9 cellular contexts compared by ENCODE assay signal in genomic region chr5:54469655-54470054, GRCh38. TPM values are rescaled to one million over a fixed set of nuclear protein-coding genes. Genes with fewer than 3 reads are reported as not detected.
A peak's percentile ranks its signal among the peaks of the same experiment; 100 is the strongest.
DNase-seq lines count a peak whose midpoint lies in the region; ATAC-seq, FAIRE-seq and TF ChIP-seq lines count a peak whose summit lies in the region.
"Had no signal": no experiment of that assay in that cellular context is flagged by ENCODE, and none has a peak within 500 bp of the region (broad histone marks: within the 10 kb centered on the region; RNA-seq: fewer than 3 reads in every experiment).

No MANE protein-coding gene starts in this region.

- peaks cover 11% of the 10 kb centered on the region; the same call in 2 of the 3 replicates for H3K9me3 ChIP-seq in A549
- no peaks in the 10 kb centered on the region for H3K9me3 ChIP-seq in H1 (ENCODE audit: insufficient read depth in 2 of 2, low read depth in 1 of 2, low read length in 1 of 2)
- no peaks in the 10 kb centered on the region for H3K9me3 ChIP-seq in tibial artery

- no peak overlapping the region for H2BK12ac ChIP-seq in H1 (ENCODE audit: low read depth, low read length)

- H2BK120ac ChIP-seq in H1 (replicated peaks; ENCODE audit: low read depth, low read length), result no peak overlapping the region

- CTCF ChIA-PET in A549 (lab: Yijun Ruan, JAX), result interaction anchor here (2.3 kb wide), 1 partner anchor 20 kb away, joined by 12 read pairs; no protein-coding TSS in a partner anchor
- CTCF ChIA-PET in H1 (lab: Charles Lee; ENCODE audit: partially characterized antibody), result interaction anchor here (1.3 to 3.3 kb wide), 2 partner anchors 19 to 26 kb away, joined by 3 to 18 read pairs; no protein-coding TSS in a partner anchor

- ATAC-seq in A549, result no peak
- ATAC-seq in GM19324 (IDR thresholded peaks at IDR 0.05; ENCODE audit: low FRiP score, unreplicated experiment), result peak; percentile 88
- ATAC-seq in HG03342 (IDR thresholded peaks at IDR 0.05; ENCODE audit: unreplicated experiment), result peak; percentile 79

- no peak for TF ChIP-seq CTCF in A549 (IDR thresholded peaks at IDR 0.05)
- no peak for TF ChIP-seq CTCF in H1 (IDR thresholded peaks at IDR 0.05; ENCODE audit: control extremely low read depth in 1 of 3, insufficient read depth in 1 of 3, low read depth in 1 of 3, low read length in 3 of 3)
- TF ChIP-seq CTCF in tibial artery (IDR thresholded peaks at IDR 0.05), result no peak

- H3K27ac ChIP-seq in A549, result no peak overlapping the region
- no peak overlapping the region for H3K27ac ChIP-seq in H1 (ENCODE audit: low read depth, low read length)
- peak overlapping the region; percentile 56 to 67 for H3K27ac ChIP-seq in tibial artery

- H3K4me2 ChIP-seq in A549, result peak overlapping the region; percentile 49
- H3K4me2 ChIP-seq in H1 (ENCODE audit: insufficient read depth in 1 of 2, low read depth in 2 of 2, low read length in 2 of 2), result no peak overlapping the region

- H3K4ac ChIP-seq in H1 (replicated peaks; ENCODE audit: insufficient read length, low read depth, low read length), result no peak overlapping the region

- H4K91ac ChIP-seq in H1 (replicated peaks; ENCODE audit: insufficient read length, low read length), result no peak overlapping the region

- H3K18ac ChIP-seq in H1 (ENCODE audit: extremely low read depth, low read length), result no peak overlapping the region

- peaks cover 7% of the 10 kb centered on the region; the same call in 2 of the 3 replicates for H3K4me1 ChIP-seq in A549
- no peaks in the 10 kb centered on the region for H3K4me1 ChIP-seq in H1 (replicated peaks in 1 of 4; ENCODE audit: control insufficient read depth in 3 of 4, insufficient read depth in 4 of 4, low read length in 3 of 4)
- peaks cover 0 to 18% (median 12%) of the 10 kb centered on the region in 4 donors for H3K4me1 ChIP-seq in tibial artery

- no peaks in the 10 kb centered on the region for H3K79me2 ChIP-seq in H1 (ENCODE audit: control insufficient read depth in 1 of 2, insufficient read depth in 2 of 2, low read length in 2 of 2)

- no peaks in the 10 kb centered on the region for H3K79me1 ChIP-seq in H1 (ENCODE audit: low read depth, low read length)

- DNase-seq in A549 (ENCODE audit: low read depth in 1 of 2, low spot score in 1 of 2) (no peak), H1 (ENCODE audit: low read depth in 1 of 2, low spot score in 2 of 2) (no peak), tibial artery (no peak), NCI-H345 treated with DMSO at 0.1 percent for 48 hours (lab: John Stamatoyannopoulos, UW; ENCODE audit: unreplicated experiment) (no peak), NCI-H774 (lab: John Stamatoyannopoulos, UW) (no peak), urothelium cell line (ENCODE audit: low spot score) (no peak)

- no peak for TF ChIP-seq POLR2A in A549 (IDR thresholded peaks at IDR 0.05; ENCODE audit: low read length)
- TF ChIP-seq POLR2A in H1 (IDR thresholded peaks at IDR 0.05; ENCODE audit: control extremely low read depth in 1 of 2, low read depth in 2 of 2, low read length in 2 of 2), result no peak

- H3K23me2 ChIP-seq in H1 (ENCODE audit: low read depth, low read length), result no peaks in the 10 kb centered on the region

- H4K20me1 ChIP-seq in H1 (replicated peaks in 1 of 2; ENCODE audit: control insufficient read depth in 1 of 2, insufficient read depth in 2 of 2, low read length in 2 of 2), result no peaks in the 10 kb centered on the region

- TF ChIP-seq RAD21 in A549 (conservative IDR thresholded peaks at IDR 0.05 in 1 of 2, IDR thresholded peaks at IDR 0.05 in 1 of 2), result no peak
- no peak for TF ChIP-seq RAD21 in H1 (IDR thresholded peaks at IDR 0.05 in 1 of 2, conservative IDR thresholded peaks at IDR 0.05 in 1 of 2; ENCODE audit: low read depth in 2 of 2, low read length in 2 of 2)

- WGBS in A549 (ENCODE audit: missing lambda C conversion rate), result 19% methylated on average over 3 of the region's 3 CpGs
- WGBS in H1 (ENCODE audit: extremely low coverage in 1 of 2, insufficient coverage in 1 of 2, insufficient read length in 1 of 2, insufficient replicate concordance in 2 of 2, low coverage in 1 of 2, low lambda C conversion rate in 2 of 2, missing lambda C conversion rate in 1 of 2), 2 experiments, result 88% methylated on average over 3 of the region's 3 CpGs; no CpG with 5 or more reads in 1 of the 2 experiments

- H2BK5ac ChIP-seq in H1 (ENCODE audit: low read depth, low read length), result no peak overlapping the region

- H2AK5ac ChIP-seq in H1 (ENCODE audit: low read depth, low read length), result no peak overlapping the region

- no peak overlapping the region for H3K9ac ChIP-seq in H1 (replicated peaks in 1 of 4; ENCODE audit: extremely low read depth in 1 of 4, low read depth in 3 of 4, low read length in 3 of 4)

- FAIRE-seq in A549 (lab: Jason Lieb, UNC) (no peak), H1 (lab: Jason Lieb, UNC) (no peak), urothelium cell line (lab: Jason Lieb, UNC) (no peak)

- H4K8ac ChIP-seq in H1 (ENCODE audit: extremely low read depth, insufficient read depth, low read length), result no peak overlapping the region

- no peak overlapping the region for H3K23ac ChIP-seq in H1 (ENCODE audit: insufficient read length)

- TF ChIP-seq EP300 in A549 (IDR thresholded peaks at IDR 0.05) (no peak), H1 (IDR thresholded peaks at IDR 0.05; ENCODE audit: borderline replicate concordance in 1 of 2, low read depth in 2 of 2, low read length in 2 of 2) (no peak)

- H2AFZ ChIP-seq in H1 (ENCODE audit: low read length), result 0 out of 2 replicates have a peak overlapping the region, but pooled peaks have one; percentile 40

- H3K27me3 ChIP-seq in H1 (replicated peaks in 1 of 4; ENCODE audit: control insufficient read depth in 3 of 4, extremely low read depth in 1 of 4, insufficient read depth in 3 of 4, low read length in 3 of 4), result no peaks in the 10 kb centered on the region
- no peaks in the 10 kb centered on the region for H3K27me3 ChIP-seq in tibial artery

- H3K4me3 ChIP-seq in A549 (no peak overlapping the region), H1 (ENCODE audit: extremely low read depth in 1 of 4, insufficient read depth in 2 of 4, low read depth in 3 of 4, low read length in 4 of 4) (no peak overlapping the region), tibial artery (peak overlapping the region; percentile 16 to 29)

- POLR2A ChIA-PET in A549 (lab: Yijun Ruan, JAX) (no interaction called here), H1 (lab: Charles Lee; ENCODE audit: partially characterized antibody) (no interaction called here)

- no peak overlapping the region for H4K5ac ChIP-seq in H1 (ENCODE audit: insufficient read length, low read depth, low read length)

- no peak overlapping the region for H2BK15ac ChIP-seq in H1 (ENCODE audit: low read length)

- H3K36me3 ChIP-seq in H1 (ENCODE audit: control insufficient read depth in 2 of 4, insufficient read depth in 4 of 4, low read length in 3 of 4) (no peaks in the 10 kb centered on the region), tibial artery (no peaks in the 10 kb centered on the region)

- no peak overlapping the region for H3K14ac ChIP-seq in H1 (ENCODE audit: insufficient read length)

- intact Hi-C loops in tibial artery (cut with DNase I; ENCODE audit: low total_unique reads), result no loop called here

- H2BK20ac ChIP-seq in H1 (ENCODE audit: low read length), result no peak overlapping the region

- no peak overlapping the region for H3K56ac ChIP-seq in H1 (replicated peaks; ENCODE audit: insufficient read length, low read depth, low read length)

TF ChIP-seq in A549, 52 proteins besides CTCF, POLR2A, EP300 and RAD21:
- TF ChIP-seq RFX5 (IDR thresholded peaks at IDR 0.05), result no peak
- TF ChIP-seq ZSCAN20 (CRISPR knock-in tag; IDR thresholded peaks at IDR 0.05), result no peak
- no peak for TF ChIP-seq CBX2 (IDR thresholded peaks at IDR 0.05; ENCODE audit: borderline replicate concordance, low read depth)
- no peak for TF ChIP-seq HOXB5 (CRISPR knock-in tag; IDR thresholded peaks at IDR 0.05)

TF ChIP-seq in H1, 55 proteins besides CTCF, POLR2A, EP300 and RAD21 (continues in another document):
- TF ChIP-seq E2F6 (IDR thresholded peaks at IDR 0.05), result no peak
- TF ChIP-seq CTBP2 (IDR thresholded peaks at IDR 0.05; ENCODE audit: borderline replicate concordance, insufficient read depth, insufficient read length, low read length), result no peak
- no peak for TF ChIP-seq BRCA1 (IDR thresholded peaks at IDR 0.05; ENCODE audit: low read depth, low read length)

RNA-seq across cellular contexts. Expression of gene HSPB3, which starts 14.2 kb away (rescaled TPM):
- polyA plus RNA-seq in A549 (2011; rRNA removed), result not detected in 2 replicates
- not detected in 2 replicates for polyA plus RNA-seq in A549 (2012; cell fraction: cytosol; rRNA removed)
- polyA plus RNA-seq in A549 (2012; cell fraction: nucleus; rRNA removed), result 0.07 TPM in 1 of 2 replicates, not detected in the other
- polyA plus RNA-seq in A549 (2017; fragmentation: RNase III; extraction: RNeasy Plus Mini Kit Qiagen cat#74134 plus additional on column Dnase treatment), result not detected in 3 replicates
- not detected in 2 replicates for polyA minus RNA-seq in A549 (2011; rRNA and poly(A)+ RNA removed)
- not detected in 2 replicates for total RNA-seq in H1 (2021; fragmentation: NEBNext Ultra II Directional; extraction: Animal tissue kit (Norgen Biotek cat#: 25700))
- polyA plus RNA-seq in H1 (2011; rRNA removed), result not detected in 2 replicates
- not detected for polyA plus RNA-seq in H1 (2011; cell fraction: cytosol; rRNA removed)
- polyA plus RNA-seq in H1 (2011; cell fraction: nucleus; rRNA removed), result not detected
- not detected in 4 replicates for polyA plus RNA-seq in H1 (2012, experiment 1 of 2)
- not detected for polyA plus RNA-seq in H1 (2012, experiment 2 of 2)
- not detected for polyA plus RNA-seq in H1 (2013, experiment 1 of 2)
- polyA plus RNA-seq in H1 (2013, experiment 2 of 2), result not detected
- polyA minus RNA-seq in H1 (2011; rRNA and poly(A)+ RNA removed), result 0.35 TPM in 1 of 2 replicates, not detected in the other
- not detected for polyA minus RNA-seq in H1 (2011; cell fraction: cytosol; rRNA and poly(A)+ RNA removed)
- not detected for polyA minus RNA-seq in H1 (2011; cell fraction: nucleus; rRNA and poly(A)+ RNA removed)
- polyA plus RNA-seq: neural cell had no signal

RNA-seq across cellular contexts. Expression of gene SNX18, which starts 47.9 kb away (rescaled TPM):
- polyA plus RNA-seq in A549 (2011; rRNA removed), result 6.4 and 8.1 TPM in 2 replicates
- polyA plus RNA-seq in A549 (2012; cell fraction: cytosol; rRNA removed), result 6.1 and 7.5 TPM in 2 replicates
- 3.6 and 6.4 TPM in 2 replicates for polyA plus RNA-seq in A549 (2012; cell fraction: nucleus; rRNA removed)
- polyA plus RNA-seq in A549 (2017; fragmentation: RNase III; extraction: RNeasy Plus Mini Kit Qiagen cat#74134 plus additional on column Dnase treatment), result 6.5 to 7.5 TPM (median 7.1 TPM) in 3 replicates
- polyA minus RNA-seq in A549 (2011; rRNA and poly(A)+ RNA removed), result 7.5 and 8.2 TPM in 2 replicates
- 17.3 and 17.7 TPM in 2 replicates for total RNA-seq in H1 (2021; fragmentation: NEBNext Ultra II Directional; extraction: Animal tissue kit (Norgen Biotek cat#: 25700))
- polyA plus RNA-seq in H1 (2011; rRNA removed), result 5.8 and 10.8 TPM in 2 replicates
- 8.9 TPM for polyA plus RNA-seq in H1 (2011; cell fraction: cytosol; rRNA removed)
- 12.1 TPM for polyA plus RNA-seq in H1 (2011; cell fraction: nucleus; rRNA removed)
- polyA plus RNA-seq in H1 (2012, experiment 1 of 2), result 4.8 to 6.0 TPM (median 5.9 TPM) in 4 replicates
- 1.0 TPM for polyA plus RNA-seq in H1 (2012, experiment 2 of 2)
- 7.1 TPM for polyA plus RNA-seq in H1 (2013, experiment 1 of 2)
- polyA plus RNA-seq in H1 (2013, experiment 2 of 2), result 7.1 TPM
- 9.1 and 11.8 TPM in 2 replicates for polyA minus RNA-seq in H1 (2011; rRNA and poly(A)+ RNA removed)
- 18.6 TPM for polyA minus RNA-seq in H1 (2011; cell fraction: cytosol; rRNA and poly(A)+ RNA removed)
- 25.8 TPM for polyA minus RNA-seq in H1 (2011; cell fraction: nucleus; rRNA and poly(A)+ RNA removed)

Comparison
In these comparisons a context has a peak if more than half of its experiments do, and no peak if none do; other contexts are left out.
1. ATAC-seq: peak in GM19324 (single experiment) and HG03342 (single experiment); none in A549 (0 of 2).
2. H3K27ac ChIP-seq: peak in tibial artery (2 of 2); none in A549 (0 of 2) and H1 (single experiment).
3. H3K4me3 ChIP-seq: peak in tibial artery (2 of 2); none in A549 (single experiment) and H1 (0 of 4).